ENCODE assay signal across 12 cellular contexts in genomic region chr5:92560698-92561361, GRCh38.
DNase-seq lines count a peak whose midpoint lies in the region; ATAC-seq, FAIRE-seq and TF ChIP-seq lines count a peak whose summit lies in the region.
"Had no signal": no experiment of that assay in that cellular context is flagged by ENCODE, and none has a peak within 500 bp of the region (broad histone marks: within the 10 kb centered on the region; RNA-seq: fewer than 3 reads in every experiment).

No MANE protein-coding gene starts in this region.

- FAIRE-seq in H54 (lab: Jason Lieb, UNC): peak; percentile 61

- H3K4me1 ChIP-seq in NT2/D1 (ENCODE audit: insufficient read depth, insufficient read length): no peaks in the 10 kb centered on the region

- TF ChIP-seq POLR2A in H54 (IDR thresholded peaks at IDR 0.05; ENCODE audit: low read depth, low read length): no peak

- no peaks in the 10 kb centered on the region for H3K27me3 ChIP-seq in NT2/D1 (ENCODE audit: insufficient read depth, insufficient read length)

- no peak overlapping the region for H3K9ac ChIP-seq in NT2/D1 (ENCODE audit: insufficient read length, low read depth)

- no peaks in the 10 kb centered on the region for H3K9me3 ChIP-seq in NT2/D1 (ENCODE audit: insufficient read depth, low read length)

- H3K4me3 ChIP-seq in NT2/D1 (ENCODE audit: insufficient read length, low read depth): no peak overlapping the region

- no peaks in the 10 kb centered on the region for H3K36me3 ChIP-seq in NT2/D1 (ENCODE audit: insufficient read depth, insufficient read length, low read length)

- DNase-seq in H54 (ENCODE audit: insufficient read length, low spot score) (no peak), NT2/D1 (ENCODE audit: low read depth, low spot score) (peak; percentile 0), fibroblast of gingiva (ENCODE audit: low read depth) (peak; percentile 55), retina (peak; percentile 73), T1000 (lab: John Stamatoyannopoulos, UW) (no peak)
- DNase-seq: activated CD4-positive, alpha-beta T cell treated with anti-CD3 and anti-CD28 coated beads for 4 hours; activated naive CD4-positive, alpha-beta T cell; immature natural killer cell; stimulated activated CD4-positive, alpha-beta T cell treated with anti-CD3 and anti-CD28 coated beads, Interleukin-2, amount 100 ng/mL, for 48 hours had no signal

- ATAC-seq in GM19324 (IDR thresholded peaks at IDR 0.05; ENCODE audit: low FRiP score, unreplicated experiment) (no peak), HG03108 (IDR thresholded peaks at IDR 0.05; ENCODE audit: unreplicated experiment) (no peak), esophagus mucosa (no peak)

Comparison
In these comparisons a context has a peak if more than half of its experiments do, and no peak if none do; other contexts are left out.
1. DNase-seq: peak in NT2/D1 (single experiment), fibroblast of gingiva (single experiment) and retina (single experiment); none in H54 (single experiment) and T1000 (single experiment).